21 cellular contexts compared by ENCODE assay signal in genomic region chr17:58322581-58323419, GRCh38. TPM values are rescaled to one million over a fixed set of nuclear protein-coding genes. Genes with fewer than 3 reads are reported as not detected.
DNase-seq lines count a peak whose midpoint lies in the region; ATAC-seq and TF ChIP-seq lines count a peak whose summit lies in the region.
"Had no signal": no experiment of that assay in that cellular context is flagged by ENCODE, and none has a peak within 500 bp of the region (broad histone marks: within the 10 kb centered on the region; RNA-seq: fewer than 3 reads in every experiment).

No MANE protein-coding gene starts in this region.

- 100% methylated on average over 1 of the region's 15 CpGs for WGBS in right lobe of liver (ENCODE audit: insufficient coverage, low coverage, low lambda C conversion rate, missing lambda C conversion rate)

- no peak for TF ChIP-seq CTCF in activated B cell treated with CpG ODN at 0.5 μM for 24 hours (IDR thresholded peaks at IDR 0.05)
- TF ChIP-seq CTCF in right lobe of liver (IDR thresholded peaks at IDR 0.05), result no peak
- TF ChIP-seq CTCF in upper lobe of right lung (IDR thresholded peaks at IDR 0.05), result no peak

- POLR2A ChIA-PET in activated B cell treated with CpG ODN at 0.5 μM for 24 hours (lab: Charles Lee), result interaction anchor here (0.6 to 27.9 kb wide), 6 partner anchors 16 to 309 kb away, joined by 3 to 3007 read pairs (median 8); partner anchors contain the start of genes RNF43 and SUPT4H1

- no peak for DNase-seq in activated naive CD4-positive, alpha-beta T cell treated with anti-CD3 and anti-CD28 coated beads, Interleukin-2, amount 50 U/mL, for 72 hours (ENCODE audit: low spot score in 2 of 2)
- DNase-seq in activated naive CD4-positive, alpha-beta T cell (lab: John Stamatoyannopoulos, UW), result no peak
- DNase-seq in activated B cell treated with CpG ODN at 0.5 μM for 24 hours (no peak), right lobe of liver (peak in 2 of 3 donors; percentile 15 to 42), upper lobe of right lung (peak; percentile 59), NAMALWA (ENCODE audit: low spot score) (no peak)
- DNase-seq: activated CD4-positive, alpha-beta T cell treated with anti-CD3 and anti-CD28 coated beads, Interleukin-2, amount 50 U/mL, for 1 hour; foreskin keratinocyte; kidney glomerular epithelial cell; NCI-H1694 treated with DMSO at 0.1 percent for 48 hours; retina; stimulated activated CD4-positive, alpha-beta T cell treated with anti-CD3 and anti-CD28 coated beads, Interleukin-12 subunit alpha, Interleukin-12 subunit beta, amount 100 ng/mL, for 4 hours; testis had no signal

- no peak overlapping the region for H3K4me3 Mint-ChIP-seq in activated B cell treated with CpG ODN at 0.5 μM for 24 hours

- peaks cover 2% of the 10 kb centered on the region for H3K27me3 Mint-ChIP-seq in activated B cell treated with CpG ODN at 0.5 μM for 24 hours

- H3K27me3 ChIP-seq in right lobe of liver (no peaks in the 10 kb centered on the region), upper lobe of right lung (no peaks in the 10 kb centered on the region)
- H3K27me3 ChIP-seq: testis had no signal

- H3K4me3 ChIP-seq in right lobe of liver, result no peak overlapping the region
- no peak overlapping the region for H3K4me3 ChIP-seq in upper lobe of right lung
- H3K4me3 ChIP-seq: K562, testis had no signal

- intact Hi-C loops in activated B cell treated with CpG ODN at 0.5 μM for 24 hours (cut with micrococcal nuclease), result no loop called here
- intact Hi-C loops in right lobe of liver (cut with DNase I), result loop anchor here in 1 of 2 donors (10.0 kb wide), 1 partner anchor 52 kb away; no protein-coding TSS in a partner anchor
- intact Hi-C loops in upper lobe of right lung (cut with DNase I), result no loop called here

- H3K4me1 ChIP-seq in right lobe of liver, result peaks cover 0 to 4% (median 0%) of the 10 kb centered on the region in 4 donors
- H3K4me1 ChIP-seq in upper lobe of right lung, result no peaks in the 10 kb centered on the region
- H3K4me1 ChIP-seq: foreskin keratinocyte had no signal

- peak overlapping the region; percentile 64 to 81 for H3K27ac Mint-ChIP-seq in activated naive CD4-positive, alpha-beta T cell treated with anti-CD3 and anti-CD28 coated beads, Interleukin-2, amount 50 U/mL, for 72 hours
- peak overlapping the region; percentile 64 for H3K27ac Mint-ChIP-seq in activated B cell treated with CpG ODN at 0.5 μM for 24 hours

- H3K27ac ChIP-seq in right lobe of liver (no peak overlapping the region), upper lobe of right lung (no peak overlapping the region)
- H3K27ac ChIP-seq: epithelial cell of prostate, foreskin keratinocyte, HL-60, RWPE1, testis had no signal

- H3K9me3 ChIP-seq in right lobe of liver, result no peaks in the 10 kb centered on the region
- no peaks in the 10 kb centered on the region for H3K9me3 ChIP-seq in upper lobe of right lung
- H3K9me3 ChIP-seq: testis had no signal

- H3K36me3 ChIP-seq in right lobe of liver (no peaks in the 10 kb centered on the region), upper lobe of right lung (no peaks in the 10 kb centered on the region)

- peaks cover 40% of the 10 kb centered on the region for H3K4me1 Mint-ChIP-seq in activated B cell treated with CpG ODN at 0.5 μM for 24 hours

- H3K36me3 Mint-ChIP-seq in activated naive CD4-positive, alpha-beta T cell treated with anti-CD3 and anti-CD28 coated beads, Interleukin-2, amount 50 U/mL, for 72 hours, result peaks cover 0 to under 1% of the 10 kb centered on the region in 2 donors
- no peaks in the 10 kb centered on the region for H3K36me3 Mint-ChIP-seq in activated B cell treated with CpG ODN at 0.5 μM for 24 hours (ENCODE audit: low read depth)

- no peaks in the 10 kb centered on the region for H3K9me3 Mint-ChIP-seq in activated naive CD4-positive, alpha-beta T cell treated with anti-CD3 and anti-CD28 coated beads, Interleukin-2, amount 50 U/mL, for 72 hours
- H3K9me3 Mint-ChIP-seq in activated B cell treated with CpG ODN at 0.5 μM for 24 hours, result no peaks in the 10 kb centered on the region

- CTCF ChIA-PET in activated B cell treated with CpG ODN at 0.5 μM for 24 hours (lab: Charles Lee), result interaction anchor here (1.6 to 3.7 kb wide), 3 partner anchors 22 to 94 kb away, joined by 5 to 16 read pairs (median 16); partner anchors contain the start of genes RNF43 and SUPT4H1

- no peak for ATAC-seq in activated naive CD4-positive, alpha-beta T cell treated with anti-CD3 and anti-CD28 coated beads, Interleukin-2, amount 50 U/mL, for 72 hours
- ATAC-seq in activated B cell treated with CpG ODN at 0.5 μM for 24 hours (ENCODE audit: low read depth) (no peak), right lobe of liver (no peak), upper lobe of right lung (no peak), GM19351 (IDR thresholded peaks at IDR 0.05; ENCODE audit: unreplicated experiment) (no peak), HG02588 (IDR thresholded peaks at IDR 0.05; ENCODE audit: unreplicated experiment) (no peak)
- ATAC-seq: foreskin keratinocyte, K562 had no signal

- TF ChIP-seq POLR2A in right lobe of liver (IDR thresholded peaks at IDR 0.05), result no peak

RNA-seq across cellular contexts. Expression of gene TSPOAP1, which starts 5.8 kb away (rescaled TPM):
- 100 to 1,000 TPM in 1 of 2 donors, 10 to 100 TPM in 1; 19.2 to 123 TPM for total RNA-seq in activated naive CD4-positive, alpha-beta T cell treated with anti-CD3 and anti-CD28 coated beads, Interleukin-2, amount 50 U/mL, for 72 hours
- total RNA-seq in activated B cell treated with CpG ODN at 0.5 μM for 24 hours (16.7 and 22.5 TPM in 2 replicates), right lobe of liver (1 to 10 TPM in 5 of 6 experiments, under 1 TPM in 1; 0.87 to 8.3 (median 3.8) TPM), upper lobe of right lung (21.0 TPM)
- total RNA-seq: dermis microvascular lymphatic vessel endothelial cell, NCI-H460 had no signal

RNA-seq across cellular contexts. Expression of gene SUPT4H1, which starts 29.2 kb away (rescaled TPM):
- 100 to 1,000 TPM; 105 to 141 TPM for total RNA-seq in activated naive CD4-positive, alpha-beta T cell treated with anti-CD3 and anti-CD28 coated beads, Interleukin-2, amount 50 U/mL, for 72 hours
- 90.2 and 100 TPM in 2 replicates for total RNA-seq in activated B cell treated with CpG ODN at 0.5 μM for 24 hours
- total RNA-seq in right lobe of liver, result 10 to 100 TPM; 24.8 to 50.9 (median 37.0) TPM
- 82.4 TPM for total RNA-seq in upper lobe of right lung

RNA-seq across cellular contexts. Expression of gene MPO, which starts 42.1 kb away (rescaled TPM):
- total RNA-seq in activated naive CD4-positive, alpha-beta T cell treated with anti-CD3 and anti-CD28 coated beads, Interleukin-2, amount 50 U/mL, for 72 hours, result not detected
- total RNA-seq in activated B cell treated with CpG ODN at 0.5 μM for 24 hours (not detected in 2 replicates), right lobe of liver (1 to 10 TPM in 2 of 6 experiments, under 1 TPM in 2, not detected in 2; 0.26 to 4.2 (median 1.9) TPM), upper lobe of right lung (0.35 TPM)
- total RNA-seq: dermis microvascular lymphatic vessel endothelial cell, foreskin keratinocyte, NCI-H460 had no signal

Comparison
In these comparisons a context has a peak if more than half of its experiments do, and no peak if none do; other contexts are left out.
1. DNase-seq: peak in right lobe of liver (2 of 3) and upper lobe of right lung (single experiment); none in activated naive CD4-positive, alpha-beta T cell treated with anti-CD3 and anti-CD28 coated beads, Interleukin-2, amount 50 U/mL, for 72 hours (0 of 2), activated naive CD4-positive, alpha-beta T cell (0 of 4), activated B cell treated with CpG ODN at 0.5 μM for 24 hours (single experiment) and NAMALWA (single experiment).